Comparison of ENCODE assay signal across 1 cellular context in genomic region chr9:627571-627970, GRCh38.
TF ChIP-seq lines count a peak whose summit lies in the region.

No MANE protein-coding gene starts in this region.

TF ChIP-seq in GM23338, 12 proteins besides CTCF, POLR2A, EP300 and RAD21 (continued from another document):
- TF ChIP-seq REST (IDR thresholded peaks at IDR 0.05; ENCODE audit: unreplicated experiment) = no peak
- TF ChIP-seq ZNF114 (CRISPR knock-in tag; IDR thresholded peaks at IDR 0.05) = no peak
- no peak for TF ChIP-seq ZNF331 (CRISPR knock-in tag; IDR thresholded peaks at IDR 0.05; ENCODE audit: low read depth)
- TF ChIP-seq JUNB (IDR thresholded peaks at IDR 0.05; ENCODE audit: unreplicated experiment) = no peak
- TF ChIP-seq POLR2AphosphoS5 (IDR thresholded peaks at IDR 0.05; ENCODE audit: low read depth) = no peak
- no peak for TF ChIP-seq ZNF462 (CRISPR knock-in tag; IDR thresholded peaks at IDR 0.05)
- TF ChIP-seq EZH2phosphoT487 (IDR thresholded peaks at IDR 0.05; ENCODE audit: unreplicated experiment) = no peak
- no peak for TF ChIP-seq NANOG (IDR thresholded peaks at IDR 0.05; ENCODE audit: borderline replicate concordance)
